Comparison of ENCODE assay signal across 21 cellular contexts in genomic region chr10:83930-84530, GRCh38. TPM values are rescaled to one million over a fixed set of nuclear protein-coding genes. Genes with fewer than 3 reads are reported as not detected.
DNase-seq lines count a peak whose midpoint lies in the region; ATAC-seq, FAIRE-seq and TF ChIP-seq lines count a peak whose summit lies in the region.
"Had no signal": no experiment of that assay in that cellular context is flagged by ENCODE, and none has a peak within 500 bp of the region (broad histone marks: within the 10 kb centered on the region; RNA-seq: fewer than 3 reads in every experiment).

No MANE protein-coding gene starts in this region.

- FAIRE-seq in HepG2 (lab: Jason Lieb, UNC), result no peak
- peak; percentile 60 for FAIRE-seq in bronchial epithelial cell (lab: Jason Lieb, UNC)
- FAIRE-seq: G401.6, GM12891, GM18507, H54 had no signal

- TF ChIP-seq POLR2A in HepG2 (IDR thresholded peaks at IDR 0.05; ENCODE audit: insufficient read depth in 1 of 2, low read depth in 2 of 2, low read length in 2 of 2) (no peak), right lobe of liver (IDR thresholded peaks at IDR 0.05) (no peak)

- H3K4me3 ChIP-seq in HepG2 (replicated peaks in 1 of 3; ENCODE audit: insufficient read depth in 1 of 3, low read depth in 2 of 3, low read length in 3 of 3), result no peak overlapping the region
- H3K4me3 ChIP-seq in right lobe of liver, result no peak overlapping the region
- H3K4me3 ChIP-seq in bronchial epithelial cell (ENCODE audit: low read depth, low read length), result no peak overlapping the region
- H3K4me3 ChIP-seq in BE2C (ENCODE audit: low read depth, low read length), result no peak overlapping the region
- H3K4me3 ChIP-seq: BLaER1, GM23338, HAP-1 had no signal

- no peaks in the 10 kb centered on the region for H4K20me1 ChIP-seq in HepG2 (ENCODE audit: insufficient read depth, low read length)
- H4K20me1 ChIP-seq: BLaER1 had no signal

- no peaks in the 10 kb centered on the region for H3K36me3 ChIP-seq in HepG2 (replicated peaks in 1 of 2; ENCODE audit: control insufficient read depth in 1 of 2, insufficient read depth in 2 of 2, low read length in 2 of 2)
- H3K36me3 ChIP-seq in right lobe of liver, result no peaks in the 10 kb centered on the region
- H3K36me3 ChIP-seq in bronchial epithelial cell (ENCODE audit: control insufficient read depth, insufficient read depth, low read length), result no peaks in the 10 kb centered on the region
- H3K36me3 ChIP-seq in BE2C, result no peaks in the 10 kb centered on the region
- H3K36me3 ChIP-seq: BLaER1, HAP-1 had no signal

- H3K27ac ChIP-seq in HepG2 (ENCODE audit: extremely low read length, insufficient read depth, low read length) (no peak overlapping the region), right lobe of liver (no peak overlapping the region)
- H3K27ac ChIP-seq: BLaER1, C4-2B had no signal

- no peak for TF ChIP-seq RAD21 in HepG2 (CRISPR knock-in tag; IDR thresholded peaks at IDR 0.05)

- POLR2A ChIA-PET in HepG2 (lab: Yijun Ruan, JAX), result no interaction called here

- no peak for TF ChIP-seq EP300 in HepG2 (IDR thresholded peaks at IDR 0.05; ENCODE audit: low read depth in 2 of 2, low read length in 2 of 2)
- TF ChIP-seq EP300 in HepG2 (CRISPR knock-in tag; IDR thresholded peaks at IDR 0.05; ENCODE audit: borderline replicate concordance), result no peak

- H3K4me2 ChIP-seq in HepG2 (ENCODE audit: low read depth, low read length), result no peak overlapping the region
- H3K4me2 ChIP-seq: BLaER1, GM23338 had no signal

- H2AFZ ChIP-seq in HepG2 (ENCODE audit: low read length), result no peak overlapping the region
- H2AFZ ChIP-seq: GM23338 had no signal

- no peak overlapping the region for H3K9ac ChIP-seq in HepG2 (ENCODE audit: insufficient read depth, low read depth, low read length)
- H3K9ac ChIP-seq: BLaER1 had no signal

- TF ChIP-seq CTCF in HepG2 (CRISPR knock-in tag; IDR thresholded peaks at IDR 0.05) (no peak), right lobe of liver (IDR thresholded peaks at IDR 0.05) (no peak), bronchial epithelial cell (IDR thresholded peaks at IDR 0.05; ENCODE audit: insufficient read depth, low read length, severe bottlenecking) (no peak), BE2C (IDR thresholded peaks at IDR 0.05; ENCODE audit: low read depth, low read length) (no peak)

- in situ Hi-C loops in HepG2 (cut with HindIII; ENCODE audit: extremely low pct_ligation_motif_present, low pct_unique_long_range_greater_than_20kb), result no loop called here

- no TSS peak for BruUV-seq in HepG2 (replicated peaks; lab: Mats Ljungman, UMichigan)

- DNase-seq in HepG2 (ENCODE audit: low spot score) (no peak), right lobe of liver (no peak), bronchial epithelial cell (ENCODE audit: low read depth) (no peak), posterior vena cava (ENCODE audit: low spot score) (peak; percentile 68), NCI-H524 treated with DMSO at 0.1 percent for 48 hours (lab: John Stamatoyannopoulos, UW) (no peak), BE2C (no peak)
- DNase-seq: Caco-2; CD4-positive, CD25-positive, alpha-beta regulatory T cell; DMS153; DND-41; HFFc6 had no signal

- 56% methylated on average over 7 of the region's 9 CpGs for WGBS in HepG2 (ENCODE audit: low lambda C conversion rate)
- WGBS in right lobe of liver (ENCODE audit: insufficient coverage, low coverage, low lambda C conversion rate, missing lambda C conversion rate), result 91% methylated on average over 6 of the region's 9 CpGs

- no peaks in the 10 kb centered on the region for H3K79me2 ChIP-seq in HepG2 (ENCODE audit: insufficient read depth, low read length)

- H3K9me3 ChIP-seq in HepG2 (ENCODE audit: low read length) (no peaks in the 10 kb centered on the region), right lobe of liver (no peaks in the 10 kb centered on the region), BE2C (no peaks in the 10 kb centered on the region)
- H3K9me3 ChIP-seq: BLaER1, Caco-2, HAP-1 had no signal

- ATAC-seq in HepG2 (no peak), right lobe of liver (no peak)
- ATAC-seq: CD8-positive, alpha-beta T cell; GM23338 had no signal

- H3K4me1 ChIP-seq in HepG2 (ENCODE audit: insufficient read depth, low read length), result peaks cover 11% of the 10 kb centered on the region
- no peaks in the 10 kb centered on the region for H3K4me1 ChIP-seq in right lobe of liver
- no peaks in the 10 kb centered on the region for H3K4me1 ChIP-seq in BE2C
- H3K4me1 ChIP-seq: BLaER1, Caco-2, HAP-1 had no signal

- H3K27me3 ChIP-seq in HepG2 (ENCODE audit: control insufficient read depth in 1 of 2, insufficient read depth in 2 of 2, low read length in 2 of 2), result peaks cover 5 to 11% of the 10 kb centered on the region in 2 experiments; a peak in 3 of 5 replicates
- H3K27me3 ChIP-seq in right lobe of liver, result no peaks in the 10 kb centered on the region
- no peaks in the 10 kb centered on the region for H3K27me3 ChIP-seq in bronchial epithelial cell (ENCODE audit: control insufficient read depth, insufficient read depth, low read length)
- H3K27me3 ChIP-seq in BE2C, result no peaks in the 10 kb centered on the region
- H3K27me3 ChIP-seq: BLaER1 had no signal

- intact Hi-C loops in HepG2 (cut with micrococcal nuclease; ENCODE audit: unreplicated experiment) (no loop called here), right lobe of liver (cut with DNase I) (no loop called here), posterior vena cava (cut with DNase I) (no loop called here)

- CTCF ChIA-PET in HepG2 (lab: Yijun Ruan, JAX; ENCODE audit: low intra/inter-chr PET ratio, low total read pairs), result no interaction called here

RNA-seq across cellular contexts. Expression of gene TUBB8, which starts 34.9 kb away (rescaled TPM):
- 0.24 and 0.31 TPM in 2 replicates for total RNA-seq in HepG2 (2016; rRNA removed; fragmentation: Illumina TruSeq; extraction: Trizol)
- total RNA-seq in HepG2 (2016; cell fraction: cytosol; rRNA removed; fragmentation: Illumina TruSeq; extraction: Trizol; ENCODE audit: low read depth), result not detected in 2 replicates
- not detected in 2 replicates for total RNA-seq in HepG2 (2016; cell fraction: insoluble cytoplasmic fraction; rRNA removed; fragmentation: Illumina TruSeq; extraction: Trizol)
- 0.24 and 0.25 TPM in 2 replicates for total RNA-seq in HepG2 (2016; cell fraction: membrane; rRNA removed; fragmentation: Illumina TruSeq; extraction: Trizol)
- not detected in 2 replicates for total RNA-seq in HepG2 (2016; cell fraction: nucleus; rRNA removed; fragmentation: Illumina TruSeq; extraction: Trizol)
- 0.26 and 0.50 TPM in 2 replicates for polyA plus RNA-seq in HepG2 (2011; rRNA removed)
- polyA plus RNA-seq in HepG2 (2011; cell fraction: cytosol; rRNA removed), result 0.08 and 0.15 TPM in 2 replicates
- 0.31 and 0.45 TPM in 2 replicates for polyA plus RNA-seq in HepG2 (2011; cell fraction: nucleus; rRNA removed)
- 0.12 and 0.58 TPM in 2 replicates for polyA plus RNA-seq in HepG2 (2012)
- polyA plus RNA-seq in HepG2 (2016; cell fraction: cytosol; fragmentation: Illumina TruSeq; extraction: Trizol; ENCODE audit: low read depth), result not detected in 2 replicates
- not detected in 2 replicates for polyA plus RNA-seq in HepG2 (2016; cell fraction: insoluble cytoplasmic fraction; fragmentation: Illumina TruSeq; extraction: Trizol; ENCODE audit: low read depth)
- polyA plus RNA-seq in HepG2 (2016; cell fraction: membrane; fragmentation: Illumina TruSeq; extraction: Trizol; ENCODE audit: low read depth), result 0.14 TPM in 1 of 2 replicates, not detected in the other
- 0.55 TPM in 1 of 2 replicates, not detected in the other for polyA plus RNA-seq in HepG2 (2016; cell fraction: nucleus; fragmentation: Illumina TruSeq; extraction: Trizol; ENCODE audit: insufficient read depth, low read depth)
- polyA minus RNA-seq in HepG2 (2011; rRNA and poly(A)+ RNA removed; ENCODE audit: low replicate concordance), result not detected in 2 replicates
- polyA minus RNA-seq in HepG2 (2011; cell fraction: cytosol; rRNA and poly(A)+ RNA removed), result not detected in 2 replicates
- polyA minus RNA-seq in HepG2 (2011; cell fraction: nucleus; rRNA and poly(A)+ RNA removed), result not detected in 2 replicates
- not detected for total RNA-seq in right lobe of liver
- total RNA-seq in bronchial epithelial cell, result not detected in 2 replicates
- not detected for total RNA-seq in posterior vena cava
- not detected for polyA plus RNA-seq in BE2C (2012; ENCODE audit: insufficient read depth, insufficient read length, low read depth)
- total RNA-seq: A172; Caco-2; CD4-positive, CD25-positive, alpha-beta regulatory T cell; CD8-positive, alpha-beta T cell; HFFc6 had no signal
- polyA plus RNA-seq: CD4-positive, CD25-positive, alpha-beta regulatory T cell had no signal

RNA-seq across cellular contexts. Expression of gene ZMYND11, which starts 51.2 kb away (rescaled TPM):
- total RNA-seq in HepG2 (2016; rRNA removed; fragmentation: Illumina TruSeq; extraction: Trizol), result 38.7 and 51.6 TPM in 2 replicates
- 41.7 and 43.0 TPM in 2 replicates for total RNA-seq in HepG2 (2016; cell fraction: cytosol; rRNA removed; fragmentation: Illumina TruSeq; extraction: Trizol; ENCODE audit: low read depth)
- total RNA-seq in HepG2 (2016; cell fraction: insoluble cytoplasmic fraction; rRNA removed; fragmentation: Illumina TruSeq; extraction: Trizol), result 39.7 and 45.5 TPM in 2 replicates
- 41.4 and 46.8 TPM in 2 replicates for total RNA-seq in HepG2 (2016; cell fraction: membrane; rRNA removed; fragmentation: Illumina TruSeq; extraction: Trizol)
- 26.0 and 28.1 TPM in 2 replicates for total RNA-seq in HepG2 (2016; cell fraction: nucleus; rRNA removed; fragmentation: Illumina TruSeq; extraction: Trizol)
- polyA plus RNA-seq in HepG2 (2011; rRNA removed), result 14.4 and 17.5 TPM in 2 replicates
- polyA plus RNA-seq in HepG2 (2011; cell fraction: cytosol; rRNA removed), result 7.1 and 10.5 TPM in 2 replicates
- polyA plus RNA-seq in HepG2 (2011; cell fraction: nucleus; rRNA removed), result 15.3 and 16.1 TPM in 2 replicates
- 20.6 and 22.6 TPM in 2 replicates for polyA plus RNA-seq in HepG2 (2012)
- 6.9 and 7.8 TPM in 2 replicates for polyA plus RNA-seq in HepG2 (2016; cell fraction: cytosol; fragmentation: Illumina TruSeq; extraction: Trizol; ENCODE audit: low read depth)
- polyA plus RNA-seq in HepG2 (2016; cell fraction: insoluble cytoplasmic fraction; fragmentation: Illumina TruSeq; extraction: Trizol; ENCODE audit: low read depth), result 49.4 TPM in 2 replicates
- polyA plus RNA-seq in HepG2 (2016; cell fraction: membrane; fragmentation: Illumina TruSeq; extraction: Trizol; ENCODE audit: low read depth), result 19.0 and 22.8 TPM in 2 replicates
- 38.6 and 42.2 TPM in 2 replicates for polyA plus RNA-seq in HepG2 (2016; cell fraction: nucleus; fragmentation: Illumina TruSeq; extraction: Trizol; ENCODE audit: insufficient read depth, low read depth)
- polyA minus RNA-seq in HepG2 (2011; rRNA and poly(A)+ RNA removed; ENCODE audit: low replicate concordance), result 10.0 and 17.5 TPM in 2 replicates
- 14.3 and 19.5 TPM in 2 replicates for polyA minus RNA-seq in HepG2 (2011; cell fraction: cytosol; rRNA and poly(A)+ RNA removed)
- 14.9 and 19.9 TPM in 2 replicates for polyA minus RNA-seq in HepG2 (2011; cell fraction: nucleus; rRNA and poly(A)+ RNA removed)
- total RNA-seq in right lobe of liver, result 10 to 100 TPM; 22.5 to 30.6 (median 24.4) TPM
- total RNA-seq in bronchial epithelial cell, result 49.2 and 55.6 TPM in 2 replicates
- 100 to 1,000 TPM in 1 of 2 donors, 10 to 100 TPM in 1; 87.1 to 104 TPM for total RNA-seq in posterior vena cava
- polyA plus RNA-seq in BE2C (2012; ENCODE audit: insufficient read depth, insufficient read length, low read depth), result 30.0 TPM
